ENCODE assay signal across 16 cellular contexts in genomic region chr10:114743552-114744231, GRCh38.
"Had no signal": no experiment of that assay in that cellular context is flagged by ENCODE, and none has a peak within 500 bp of the region (broad histone marks: within the 10 kb centered on the region; RNA-seq: fewer than 3 reads in every experiment).

No MANE protein-coding gene starts in this region.

- H3K4me1 Mint-ChIP-seq: activated B cell treated with CpG ODN at 0.5 μM for 24 hours; activated CD4-positive, alpha-beta T cell treated with anti-CD3 and anti-CD28 coated beads, Interleukin-2, amount 10 ng/mL, durations not matched to agents 24 days and 14 days; central memory CD8-positive, alpha-beta T cell had no signal

- DNase-seq: activated B cell treated with CpG ODN at 0.5 μM for 24 hours; activated CD4-positive, alpha-beta T cell treated with anti-CD3 and anti-CD28 coated beads, Interleukin-2, amount 10 ng/mL, durations not matched to agents 24 days and 14 days; activated CD8-positive, alpha-beta memory T cell treated with anti-CD3 and anti-CD28 coated beads, Interleukin-2, amount 50 U/mL, for 48 hours; activated CD8-positive, alpha-beta T cell treated with anti-CD3 and anti-CD28 coated beads, Interleukin-2, amount 10 ng/mL, durations not matched to agents 7 days and 5 days; activated gamma-delta T cell treated with Interleukin-2 at 50 U/mL for 16 hours; amniotic stem cell; effector memory CD4-positive, alpha-beta T cell; foreskin fibroblast; mesendoderm; natural killer cell; nucleus accumbens had no signal

- H3K9me3 Mint-ChIP-seq: activated B cell treated with CpG ODN at 0.5 μM for 24 hours; activated CD4-positive, alpha-beta T cell treated with anti-CD3 and anti-CD28 coated beads, Interleukin-2, amount 10 ng/mL, durations not matched to agents 24 days and 14 days; central memory CD8-positive, alpha-beta T cell; natural killer cell; stimulated activated naive CD8-positive, alpha-beta T cell treated with anti-CD3 and anti-CD28 coated beads, Interleukin-15, Interleukin-2, amounts not matched to agents 100 ng/mL and 50 ng/mL, for 24 hours; type B pancreatic cell had no signal

- H3K4me3 Mint-ChIP-seq: activated B cell treated with CpG ODN at 0.5 μM for 24 hours; activated CD4-positive, alpha-beta T cell treated with anti-CD3 and anti-CD28 coated beads, Interleukin-2, amount 10 ng/mL, durations not matched to agents 24 days and 14 days; activated CD8-positive, alpha-beta T cell treated with anti-CD3 and anti-CD28 coated beads, Interleukin-2, amount 10 ng/mL, durations not matched to agents 7 days and 5 days; activated naive CD8-positive, alpha-beta T cell; central memory CD8-positive, alpha-beta T cell; natural killer cell; stimulated activated naive CD8-positive, alpha-beta T cell treated with anti-CD3 and anti-CD28 coated beads, Interleukin-15, Interleukin-2, amounts not matched to agents 100 ng/mL and 50 ng/mL, for 24 hours; type B pancreatic cell had no signal

- ATAC-seq: activated CD8-positive, alpha-beta T cell treated with anti-CD3 and anti-CD28 coated beads, Interleukin-2, amount 10 ng/mL, durations not matched to agents 7 days and 5 days; natural killer cell had no signal

- H3K27me3 Mint-ChIP-seq: type B pancreatic cell had no signal

- H3K4me3 ChIP-seq: skin epidermis had no signal

- H3K36me3 Mint-ChIP-seq: activated naive CD8-positive, alpha-beta T cell; natural killer cell; type B pancreatic cell had no signal

- H3K27ac Mint-ChIP-seq: activated B cell treated with CpG ODN at 0.5 μM for 24 hours; activated CD4-positive, alpha-beta T cell treated with anti-CD3 and anti-CD28 coated beads, Interleukin-2, amount 10 ng/mL, durations not matched to agents 24 days and 14 days; activated CD8-positive, alpha-beta T cell treated with anti-CD3 and anti-CD28 coated beads, Interleukin-2, amount 10 ng/mL, durations not matched to agents 7 days and 5 days; activated naive CD8-positive, alpha-beta T cell; natural killer cell; stimulated activated naive CD8-positive, alpha-beta T cell treated with anti-CD3 and anti-CD28 coated beads, Interleukin-15, Interleukin-2, amounts not matched to agents 100 ng/mL and 50 ng/mL, for 24 hours; type B pancreatic cell had no signal

- H3K27ac ChIP-seq: skin epidermis had no signal
